Comparison of ENCODE assay signal across 30 cellular contexts in genomic region chr7:3149961-3150516, GRCh38.
DNase-seq lines count a peak whose midpoint lies in the region; ATAC-seq, FAIRE-seq and TF ChIP-seq lines count a peak whose summit lies in the region.
"Had no signal": no experiment of that assay in that cellular context is flagged by ENCODE, and none has a peak within 500 bp of the region (broad histone marks: within the 10 kb centered on the region; RNA-seq: fewer than 3 reads in every experiment).

No MANE protein-coding gene starts in this region.

- TF ChIP-seq EP300 in sigmoid colon (IDR thresholded peaks at IDR 0.05), result no peak
- TF ChIP-seq EP300 in tibial nerve (IDR thresholded peaks at IDR 0.05), result no peak

- peak; percentile 40 for FAIRE-seq in GM12891 (lab: Jason Lieb, UNC)
- FAIRE-seq: colon, endometrium, RCC 7860 had no signal

- no peaks in the 10 kb centered on the region for H3K9me3 Mint-ChIP-seq in immature natural killer cell
- H3K9me3 Mint-ChIP-seq: activated naive CD4-positive, alpha-beta T cell treated with anti-CD3 and anti-CD28 coated beads, Interleukin-2, amount 50 U/mL, for 72 hours; natural killer cell had no signal

- TF ChIP-seq CTCF in RWPE2 (IDR thresholded peaks at IDR 0.05; ENCODE audit: poor library complexity, severe bottlenecking) (no peak), sigmoid colon (IDR thresholded peaks at IDR 0.05) (no peak), tibial nerve (IDR thresholded peaks at IDR 0.05) (no peak)

- H3K27ac Mint-ChIP-seq in immature natural killer cell, result peak overlapping the region in 4 of 6 donors; percentile 4 to 46 (median 30)
- H3K27ac Mint-ChIP-seq: activated naive CD4-positive, alpha-beta T cell treated with anti-CD3 and anti-CD28 coated beads, Interleukin-2, amount 50 U/mL, for 72 hours; HFFc6 had no signal

- no peaks in the 10 kb centered on the region for H3K4me1 ChIP-seq in RWPE2 (ENCODE audit: insufficient read depth, poor library complexity, severe bottlenecking)
- H3K4me1 ChIP-seq in sigmoid colon, result no peaks in the 10 kb centered on the region
- H3K4me1 ChIP-seq in tibial nerve, result no peaks in the 10 kb centered on the region
- H3K4me1 ChIP-seq: gastrocnemius medialis, left ventricle myocardium inferior, SJCRH30, suprapubic skin had no signal

- H3K27me3 Mint-ChIP-seq in immature natural killer cell (ENCODE audit: low read depth in 3 of 3), result peaks cover 0 to 4% (median 2%) of the 10 kb centered on the region in 3 donors

- intact Hi-C loops in sigmoid colon (cut with DNase I), result no loop called here

- H3K36me3 ChIP-seq in RWPE2 (ENCODE audit: low read depth) (no peaks in the 10 kb centered on the region), sigmoid colon (no peaks in the 10 kb centered on the region), tibial nerve (no peaks in the 10 kb centered on the region)
- H3K36me3 ChIP-seq: gastrocnemius medialis, left ventricle myocardium inferior, ovary, SJCRH30, suprapubic skin had no signal

- DNase-seq in GM12891 (ENCODE audit: insufficient read length, low spot score), result no peak
- DNase-seq in RWPE2 (ENCODE audit: low spot score), result no peak
- no peak for DNase-seq in immature natural killer cell
- DNase-seq in sigmoid colon, result peak; percentile 53
- no peak for DNase-seq in HPDE6-E6E7 (ENCODE audit: extremely low spot score)
- no peak for DNase-seq in tibial nerve (ENCODE audit: low spot score in 2 of 2)
- DNase-seq in cortex of kidney (lab: John Stamatoyannopoulos, UW), result no peak
- DNase-seq: activated CD8-positive, alpha-beta memory T cell treated with anti-CD3 and anti-CD28 coated beads, Interleukin-2, amount 50 U/mL, for 4 hours; C1 segment of cervical spinal cord; DND-41; gastrocnemius medialis; GM23248; HFFc6; left ventricle myocardium inferior; natural killer cell; NCI-H1092 treated with DMSO at 0.1 percent for 48 hours; NCI-H1930; NCI-H524 treated with DMSO at 0.1 percent for 48 hours; ovary; right cardiac atrium; SJCRH30; stimulated activated CD4-positive, alpha-beta T cell treated with anti-CD3 and anti-CD28 coated beads, Interleukin-12 subunit alpha, Interleukin-12 subunit beta, amount 100 ng/mL, for 4 hours; stimulated activated CD4-positive, alpha-beta T cell treated with anti-CD3 and anti-CD28 coated beads, Interleukin-4, amount 100 ng/mL, for 1 hour had no signal

- H3K27ac ChIP-seq in RWPE2 (ENCODE audit: poor library complexity, severe bottlenecking) (no peak overlapping the region), sigmoid colon (no peak overlapping the region), tibial nerve (no peak overlapping the region)
- H3K27ac ChIP-seq: gastrocnemius medialis, GM23248, hepatocyte, left ventricle myocardium inferior, ovary, SJCRH30, suprapubic skin had no signal

- no peak overlapping the region for H3K4me3 ChIP-seq in RWPE2 (ENCODE audit: severe bottlenecking)
- no peak overlapping the region for H3K4me3 ChIP-seq in sigmoid colon
- H3K4me3 ChIP-seq in tibial nerve, result no peak overlapping the region
- H3K4me3 ChIP-seq: gastrocnemius medialis, GM23248, hepatocyte, left ventricle myocardium inferior, ovary, SJCRH30, suprapubic skin had no signal

- no peaks in the 10 kb centered on the region for H3K27me3 ChIP-seq in RWPE2 (ENCODE audit: insufficient read depth, poor library complexity, severe bottlenecking)
- H3K27me3 ChIP-seq in sigmoid colon, result peaks cover 0 to 4% (median 0%) of the 10 kb centered on the region in 3 donors
- no peaks in the 10 kb centered on the region for H3K27me3 ChIP-seq in tibial nerve
- H3K27me3 ChIP-seq: gastrocnemius medialis, hepatocyte, ovary, SJCRH30 had no signal

- no peaks in the 10 kb centered on the region for H3K36me3 Mint-ChIP-seq in immature natural killer cell
- H3K36me3 Mint-ChIP-seq: activated naive CD4-positive, alpha-beta T cell treated with anti-CD3 and anti-CD28 coated beads, Interleukin-2, amount 50 U/mL, for 72 hours; natural killer cell had no signal

- 0 out of 3 replicates have a peak, but pooled peaks have one; percentile 31 for ATAC-seq in RWPE2 (ENCODE audit: low read depth)
- ATAC-seq in HG03432 (IDR thresholded peaks at IDR 0.05; ENCODE audit: unreplicated experiment), result no peak
- ATAC-seq: activated naive CD4-positive, alpha-beta T cell treated with anti-CD3 and anti-CD28 coated beads, Interleukin-2, amount 50 U/mL, for 72 hours; gastrocnemius medialis; natural killer cell; right cardiac atrium had no signal

- H3K4me1 Mint-ChIP-seq in immature natural killer cell, result peaks cover 30 to 45% of the 10 kb centered on the region in 2 donors

- H3K9me3 ChIP-seq in RWPE2 (ENCODE audit: severe bottlenecking) (no peaks in the 10 kb centered on the region), sigmoid colon (no peaks in the 10 kb centered on the region), tibial nerve (peaks cover 0 to 11% (median 0%) of the 10 kb centered on the region in 4 donors)
- H3K9me3 ChIP-seq: gastrocnemius medialis, ovary, SJCRH30, suprapubic skin had no signal

- TF ChIP-seq POLR2A in GM12891 (IDR thresholded peaks at IDR 0.05; ENCODE audit: low read depth, low read length), result no peak
- TF ChIP-seq POLR2A in sigmoid colon (IDR thresholded peaks at IDR 0.05), result no peak
- TF ChIP-seq POLR2A in tibial nerve (IDR thresholded peaks at IDR 0.05), result no peak

- WGBS in sigmoid colon, 2 donors, result 46 to 61% methylated on average over 11 of the region's 11 CpGs
- WGBS in tibial nerve, 2 donors, result 62 to 71% methylated on average over 10 to 11 of the region's 11 CpGs

- H3K4me3 Mint-ChIP-seq in immature natural killer cell, result peak overlapping the region in 2 of 5 donors; percentile 54
- H3K4me3 Mint-ChIP-seq: HFFc6, natural killer cell had no signal

TF ChIP-seq in GM12891, 5 proteins besides CTCF, POLR2A, EP300 and RAD21:
- TF ChIP-seq TAF1 (IDR thresholded peaks at IDR 0.05; ENCODE audit: low read depth, low read length) (no peak), SPI1 (IDR thresholded peaks at IDR 0.05; ENCODE audit: low read depth, low read length) (no peak), POLR2AphosphoS5 (IDR thresholded peaks at IDR 0.05; ENCODE audit: low read depth, low read length) (no peak), PAX5 (IDR thresholded peaks at IDR 0.05; ENCODE audit: insufficient read depth, low read length, severe bottlenecking) (no peak), POU2F2 (IDR thresholded peaks at IDR 0.05; ENCODE audit: low read depth, low read length) (no peak)
TF ChIP-seq in GM12891: peak in this region for 0.
